27 cellular contexts compared by ENCODE assay signal in genomic region chr9:12753931-12754330, GRCh38. TPM values are rescaled to one million over a fixed set of nuclear protein-coding genes. Genes with fewer than 3 reads are reported as not detected.
"Had no signal": no experiment of that assay in that cellular context is flagged by ENCODE, and none has a peak within 500 bp of the region (broad histone marks: within the 10 kb centered on the region; RNA-seq: fewer than 3 reads in every experiment).

No MANE protein-coding gene starts in this region.

- H3K36me3 ChIP-seq: colonic mucosa, heart right ventricle, pancreas, prostate gland, sigmoid colon, thyroid gland, upper lobe of right lung had no signal

- H3K27ac ChIP-seq: colonic mucosa, dorsolateral prefrontal cortex, heart right ventricle, pancreas, prostate gland, sigmoid colon, thyroid gland, upper lobe of right lung had no signal

- H3K4me1 ChIP-seq: colonic mucosa, heart right ventricle, pancreas, prostate gland, sigmoid colon, thyroid gland, upper lobe of right lung had no signal

- H3K4me3 ChIP-seq: colonic mucosa, dorsolateral prefrontal cortex, heart right ventricle, pancreas, prostate gland, sigmoid colon, thyroid gland, upper lobe of right lung had no signal

- H3K27me3 ChIP-seq: colonic mucosa, dorsolateral prefrontal cortex, heart right ventricle, pancreas, sigmoid colon, thyroid gland, upper lobe of right lung had no signal

- DNase-seq: activated CD4-positive, alpha-beta T cell treated with anti-CD3 and anti-CD28 coated beads for 1 hour; activated CD8-positive, alpha-beta memory T cell treated with anti-CD3 and anti-CD28 coated beads, Interleukin-2, amount 10 ng/mL, durations not matched to agents 7 days and 5 days; activated CD8-positive, alpha-beta T cell treated with anti-CD3 and anti-CD28 coated beads, Interleukin-2, amount 10 ng/mL, durations not matched to agents 7 days and 5 days; activated naive CD4-positive, alpha-beta T cell; activated T-cell treated with anti-CD3 and anti-CD28 coated beads, Interleukin-2, amount 50 U/mL, for 72 hours; colonic mucosa; dorsolateral prefrontal cortex; effector memory CD4-positive, alpha-beta T cell; erythroblast; heart right ventricle; left ventricle myocardium superior; naive B cell; nephron progenitor cell; nucleus accumbens; pancreas; sigmoid colon; small intestine; stimulated activated CD4-positive, alpha-beta T cell treated with anti-CD3 and anti-CD28 coated beads, Interleukin-4, amount 100 ng/mL, for 24 hours; stimulated activated naive CD8-positive, alpha-beta T cell treated with anti-CD3 and anti-CD28 coated beads, Interleukin-15, amount 100 ng/mL, for 72 hours; substantia nigra; T-helper 17 cell; T1000; thyroid gland; upper lobe of right lung had no signal

- H3K9me3 ChIP-seq: colonic mucosa, pancreas, prostate gland, sigmoid colon, thyroid gland, upper lobe of right lung had no signal

- ATAC-seq: activated CD8-positive, alpha-beta memory T cell treated with anti-CD3 and anti-CD28 coated beads, Interleukin-2, amount 10 ng/mL, durations not matched to agents 7 days and 5 days; activated CD8-positive, alpha-beta T cell treated with anti-CD3 and anti-CD28 coated beads, Interleukin-2, amount 10 ng/mL, durations not matched to agents 7 days and 5 days; activated naive CD4-positive, alpha-beta T cell treated with anti-CD3 and anti-CD28 coated beads, Interleukin-2, amount 50 U/mL, for 72 hours; activated T-cell treated with anti-CD3 and anti-CD28 coated beads, Interleukin-2, amount 50 U/mL, for 72 hours; heart right ventricle; left ventricle myocardium superior; pancreas; stimulated activated effector memory CD8-positive, alpha-beta T cell treated with anti-CD3 and anti-CD28 coated beads, Interleukin-12 subunit alpha, Interleukin-12 subunit beta, amount 100 ng/mL, for 72 hours; stimulated activated naive CD8-positive, alpha-beta T cell treated with anti-CD3 and anti-CD28 coated beads, Interleukin-15, amount 100 ng/mL, for 72 hours; T-helper 17 cell; upper lobe of right lung had no signal

RNA-seq across cellular contexts. Expression of gene LURAP1L, which starts 20.9 kb away (rescaled TPM):
- total RNA-seq: activated CD8-positive, alpha-beta memory T cell treated with anti-CD3 and anti-CD28 coated beads, Interleukin-2, amount 10 ng/mL, durations not matched to agents 7 days and 5 days; activated CD8-positive, alpha-beta T cell treated with anti-CD3 and anti-CD28 coated beads, Interleukin-2, amount 10 ng/mL, durations not matched to agents 7 days and 5 days; activated naive CD4-positive, alpha-beta T cell treated with anti-CD3 and anti-CD28 coated beads, Interleukin-2, amount 50 U/mL, for 72 hours; activated T-cell treated with anti-CD3 and anti-CD28 coated beads, Interleukin-2, amount 50 U/mL, for 72 hours had no signal
